Comparison of ENCODE assay signal across 1 cellular context in genomic region chr1:209989525-209989924, GRCh38.
TF ChIP-seq lines count a peak whose summit lies in the region.

No MANE protein-coding gene starts in this region.

TF ChIP-seq in K562, 482 proteins besides CTCF, POLR2A, EP300 and RAD21 (continued from another document):
- TF ChIP-seq, protein P1, sequence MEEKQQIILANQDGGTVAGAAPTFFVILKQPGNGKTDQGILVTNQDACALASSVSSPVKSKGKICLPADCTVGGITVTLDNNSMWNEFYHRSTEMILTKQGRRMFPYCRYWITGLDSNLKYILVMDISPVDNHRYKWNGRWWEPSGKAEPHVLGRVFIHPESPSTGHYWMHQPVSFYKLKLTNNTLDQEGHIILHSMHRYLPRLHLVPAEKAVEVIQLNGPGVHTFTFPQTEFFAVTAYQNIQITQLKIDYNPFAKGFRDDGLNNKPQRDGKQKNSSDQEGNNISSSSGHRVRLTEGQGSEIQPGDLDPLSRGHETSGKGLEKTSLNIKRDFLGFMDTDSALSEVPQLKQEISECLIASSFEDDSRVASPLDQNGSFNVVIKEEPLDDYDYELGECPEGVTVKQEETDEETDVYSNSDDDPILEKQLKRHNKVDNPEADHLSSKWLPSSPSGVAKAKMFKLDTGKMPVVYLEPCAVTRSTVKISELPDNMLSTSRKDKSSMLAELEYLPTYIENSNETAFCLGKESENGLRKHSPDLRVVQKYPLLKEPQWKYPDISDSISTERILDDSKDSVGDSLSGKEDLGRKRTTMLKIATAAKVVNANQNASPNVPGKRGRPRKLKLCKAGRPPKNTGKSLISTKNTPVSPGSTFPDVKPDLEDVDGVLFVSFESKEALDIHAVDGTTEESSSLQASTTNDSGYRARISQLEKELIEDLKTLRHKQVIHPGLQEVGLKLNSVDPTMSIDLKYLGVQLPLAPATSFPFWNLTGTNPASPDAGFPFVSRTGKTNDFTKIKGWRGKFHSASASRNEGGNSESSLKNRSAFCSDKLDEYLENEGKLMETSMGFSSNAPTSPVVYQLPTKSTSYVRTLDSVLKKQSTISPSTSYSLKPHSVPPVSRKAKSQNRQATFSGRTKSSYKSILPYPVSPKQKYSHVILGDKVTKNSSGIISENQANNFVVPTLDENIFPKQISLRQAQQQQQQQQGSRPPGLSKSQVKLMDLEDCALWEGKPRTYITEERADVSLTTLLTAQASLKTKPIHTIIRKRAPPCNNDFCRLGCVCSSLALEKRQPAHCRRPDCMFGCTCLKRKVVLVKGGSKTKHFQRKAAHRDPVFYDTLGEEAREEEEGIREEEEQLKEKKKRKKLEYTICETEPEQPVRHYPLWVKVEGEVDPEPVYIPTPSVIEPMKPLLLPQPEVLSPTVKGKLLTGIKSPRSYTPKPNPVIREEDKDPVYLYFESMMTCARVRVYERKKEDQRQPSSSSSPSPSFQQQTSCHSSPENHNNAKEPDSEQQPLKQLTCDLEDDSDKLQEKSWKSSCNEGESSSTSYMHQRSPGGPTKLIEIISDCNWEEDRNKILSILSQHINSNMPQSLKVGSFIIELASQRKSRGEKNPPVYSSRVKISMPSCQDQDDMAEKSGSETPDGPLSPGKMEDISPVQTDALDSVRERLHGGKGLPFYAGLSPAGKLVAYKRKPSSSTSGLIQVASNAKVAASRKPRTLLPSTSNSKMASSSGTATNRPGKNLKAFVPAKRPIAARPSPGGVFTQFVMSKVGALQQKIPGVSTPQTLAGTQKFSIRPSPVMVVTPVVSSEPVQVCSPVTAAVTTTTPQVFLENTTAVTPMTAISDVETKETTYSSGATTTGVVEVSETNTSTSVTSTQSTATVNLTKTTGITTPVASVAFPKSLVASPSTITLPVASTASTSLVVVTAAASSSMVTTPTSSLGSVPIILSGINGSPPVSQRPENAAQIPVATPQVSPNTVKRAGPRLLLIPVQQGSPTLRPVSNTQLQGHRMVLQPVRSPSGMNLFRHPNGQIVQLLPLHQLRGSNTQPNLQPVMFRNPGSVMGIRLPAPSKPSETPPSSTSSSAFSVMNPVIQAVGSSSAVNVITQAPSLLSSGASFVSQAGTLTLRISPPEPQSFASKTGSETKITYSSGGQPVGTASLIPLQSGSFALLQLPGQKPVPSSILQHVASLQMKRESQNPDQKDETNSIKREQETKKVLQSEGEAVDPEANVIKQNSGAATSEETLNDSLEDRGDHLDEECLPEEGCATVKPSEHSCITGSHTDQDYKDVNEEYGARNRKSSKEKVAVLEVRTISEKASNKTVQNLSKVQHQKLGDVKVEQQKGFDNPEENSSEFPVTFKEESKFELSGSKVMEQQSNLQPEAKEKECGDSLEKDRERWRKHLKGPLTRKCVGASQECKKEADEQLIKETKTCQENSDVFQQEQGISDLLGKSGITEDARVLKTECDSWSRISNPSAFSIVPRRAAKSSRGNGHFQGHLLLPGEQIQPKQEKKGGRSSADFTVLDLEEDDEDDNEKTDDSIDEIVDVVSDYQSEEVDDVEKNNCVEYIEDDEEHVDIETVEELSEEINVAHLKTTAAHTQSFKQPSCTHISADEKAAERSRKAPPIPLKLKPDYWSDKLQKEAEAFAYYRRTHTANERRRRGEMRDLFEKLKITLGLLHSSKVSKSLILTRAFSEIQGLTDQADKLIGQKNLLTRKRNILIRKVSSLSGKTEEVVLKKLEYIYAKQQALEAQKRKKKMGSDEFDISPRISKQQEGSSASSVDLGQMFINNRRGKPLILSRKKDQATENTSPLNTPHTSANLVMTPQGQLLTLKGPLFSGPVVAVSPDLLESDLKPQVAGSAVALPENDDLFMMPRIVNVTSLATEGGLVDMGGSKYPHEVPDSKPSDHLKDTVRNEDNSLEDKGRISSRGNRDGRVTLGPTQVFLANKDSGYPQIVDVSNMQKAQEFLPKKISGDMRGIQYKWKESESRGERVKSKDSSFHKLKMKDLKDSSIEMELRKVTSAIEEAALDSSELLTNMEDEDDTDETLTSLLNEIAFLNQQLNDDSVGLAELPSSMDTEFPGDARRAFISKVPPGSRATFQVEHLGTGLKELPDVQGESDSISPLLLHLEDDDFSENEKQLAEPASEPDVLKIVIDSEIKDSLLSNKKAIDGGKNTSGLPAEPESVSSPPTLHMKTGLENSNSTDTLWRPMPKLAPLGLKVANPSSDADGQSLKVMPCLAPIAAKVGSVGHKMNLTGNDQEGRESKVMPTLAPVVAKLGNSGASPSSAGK (IDR thresholded peaks at IDR 0.05), result no peak
- TF ChIP-seq POLR2G (IDR thresholded peaks at IDR 0.05; ENCODE audit: low read depth, low read length) (no peak), ZBTB43 (CRISPR knock-in tag; IDR thresholded peaks at IDR 0.05) (no peak)
- TF ChIP-seq, protein P2, sequence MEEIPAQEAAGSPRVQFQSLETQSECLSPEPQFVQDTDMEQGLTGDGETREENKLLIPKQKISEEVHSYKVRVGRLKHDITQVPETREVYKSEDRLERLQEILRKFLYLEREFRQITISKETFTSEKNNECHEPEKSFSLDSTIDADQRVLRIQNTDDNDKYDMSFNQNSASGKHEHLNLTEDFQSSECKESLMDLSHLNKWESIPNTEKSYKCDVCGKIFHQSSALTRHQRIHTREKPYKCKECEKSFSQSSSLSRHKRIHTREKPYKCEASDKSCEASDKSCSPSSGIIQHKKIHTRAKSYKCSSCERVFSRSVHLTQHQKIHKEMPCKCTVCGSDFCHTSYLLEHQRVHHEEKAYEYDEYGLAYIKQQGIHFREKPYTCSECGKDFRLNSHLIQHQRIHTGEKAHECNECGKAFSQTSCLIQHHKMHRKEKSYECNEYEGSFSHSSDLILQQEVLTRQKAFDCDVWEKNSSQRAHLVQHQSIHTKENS (CRISPR knock-in tag; IDR thresholded peaks at IDR 0.05), result no peak
